Comparison of ENCODE assay signal across 1 cellular context in the genomic region with DNA sequence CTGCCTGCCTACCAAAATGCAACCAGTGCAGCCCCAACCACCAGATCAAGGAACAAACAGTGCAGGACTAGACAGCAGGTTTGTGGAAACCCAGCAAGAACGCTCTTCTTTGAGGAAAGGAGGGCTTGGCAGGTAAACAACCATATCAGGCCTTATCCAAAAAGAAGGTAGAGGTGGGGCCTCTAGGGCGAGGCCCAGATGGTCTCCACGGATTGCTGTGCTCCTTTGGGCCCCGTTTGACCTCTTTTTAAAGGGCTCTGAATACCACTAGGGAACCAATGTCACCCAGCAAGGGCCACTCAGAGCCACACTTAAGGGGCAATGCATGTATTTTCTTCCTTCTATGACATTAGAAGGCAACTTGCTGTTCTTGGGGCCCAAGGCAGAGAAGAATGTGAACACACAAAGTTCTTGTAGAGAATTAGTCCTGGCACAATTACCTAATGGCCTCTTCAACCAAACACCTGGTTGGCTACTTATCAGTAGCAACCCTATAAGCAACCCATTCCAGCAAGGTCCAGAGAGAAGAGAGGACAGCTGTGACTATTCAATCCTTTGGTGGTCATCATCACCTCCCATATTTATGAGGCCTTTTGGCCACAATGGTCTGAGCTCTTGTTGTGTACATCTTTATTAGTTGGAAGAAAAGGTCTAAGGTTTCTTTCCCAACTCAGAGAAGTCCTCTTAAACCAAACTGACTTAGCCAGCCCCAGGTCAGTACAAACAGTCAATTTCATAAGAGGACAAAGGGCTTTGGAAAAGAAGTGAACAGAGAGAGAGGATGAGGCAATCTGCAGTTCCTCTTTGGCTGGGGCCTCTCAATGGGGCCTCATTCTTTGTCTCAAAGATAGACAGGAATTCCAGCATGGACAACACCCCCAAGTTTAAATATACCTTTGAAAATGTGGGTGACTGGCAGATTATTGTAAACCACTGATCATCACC.
A peak's percentile ranks its signal among the peaks of the same experiment; 100 is the strongest.
TF ChIP-seq lines count a peak whose summit lies in the region.

No MANE protein-coding gene starts in this region.

TF ChIP-seq in HepG2, 621 proteins besides CTCF, POLR2A, EP300 and RAD21 (continued from another document and continues in another):
- TF ChIP-seq, protein P1, sequence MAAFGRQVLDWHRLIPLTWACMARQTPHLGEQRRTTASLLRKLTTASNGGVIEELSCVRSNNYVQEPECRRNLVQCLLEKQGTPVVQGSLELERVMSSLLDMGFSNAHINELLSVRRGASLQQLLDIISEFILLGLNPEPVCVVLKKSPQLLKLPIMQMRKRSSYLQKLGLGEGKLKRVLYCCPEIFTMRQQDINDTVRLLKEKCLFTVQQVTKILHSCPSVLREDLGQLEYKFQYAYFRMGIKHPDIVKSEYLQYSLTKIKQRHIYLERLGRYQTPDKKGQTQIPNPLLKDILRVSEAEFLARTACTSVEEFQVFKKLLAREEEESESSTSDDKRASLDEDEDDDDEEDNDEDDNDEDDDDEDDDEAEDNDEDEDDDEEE (CRISPR knock-in tag; IDR thresholded peaks at IDR 0.05) = no peak
- TF ChIP-seq SOX6 (IDR thresholded peaks at IDR 0.05) (no peak), SOX6 (CRISPR knock-in tag; IDR thresholded peaks at IDR 0.05) (peak; percentile 99), FOXO1 (CRISPR knock-in tag; IDR thresholded peaks at IDR 0.05) (peak; percentile 51; the same call in 1 of the 2 replicates), ZNF644 (CRISPR knock-in tag; IDR thresholded peaks at IDR 0.05; ENCODE audit: low read depth) (peak; percentile 90), SIX4 (CRISPR knock-in tag; IDR thresholded peaks at IDR 0.05) (peak; percentile 8; the same call in 1 of the 2 replicates), FOXA1 (IDR thresholded peaks at IDR 0.05) (no peak), FOXA1 (CRISPR knock-in tag; IDR thresholded peaks at IDR 0.05) (peak; percentile 52), MLLT10 (CRISPR knock-in tag; IDR thresholded peaks at IDR 0.05) (no peak), KAT8 (CRISPR knock-in tag; IDR thresholded peaks at IDR 0.05) (0 out of 2 replicates have a peak, but pooled peaks have one; percentile 28), ZNF605 (CRISPR knock-in tag; IDR thresholded peaks at IDR 0.05) (peak; percentile 12; the same call in 1 of the 2 replicates), TBX2 (CRISPR knock-in tag; IDR thresholded peaks at IDR 0.05; ENCODE audit: borderline replicate concordance) (peak; percentile 49; the same call in 1 of the 2 replicates), ASH2L (IDR thresholded peaks at IDR 0.05; ENCODE audit: insufficient read length, low read depth, low read length) (peak; percentile 62), ZNF12 (CRISPR knock-in tag; IDR thresholded peaks at IDR 0.05) (peak; percentile 35; the same call in 1 of the 2 replicates), ONECUT2 (CRISPR knock-in tag; IDR thresholded peaks at IDR 0.05) (peak; percentile 39; the same call in 1 of the 2 replicates), NFIB (CRISPR knock-in tag; IDR thresholded peaks at IDR 0.05; ENCODE audit: borderline replicate concordance) (no peak)
- TF ChIP-seq, protein P2, sequence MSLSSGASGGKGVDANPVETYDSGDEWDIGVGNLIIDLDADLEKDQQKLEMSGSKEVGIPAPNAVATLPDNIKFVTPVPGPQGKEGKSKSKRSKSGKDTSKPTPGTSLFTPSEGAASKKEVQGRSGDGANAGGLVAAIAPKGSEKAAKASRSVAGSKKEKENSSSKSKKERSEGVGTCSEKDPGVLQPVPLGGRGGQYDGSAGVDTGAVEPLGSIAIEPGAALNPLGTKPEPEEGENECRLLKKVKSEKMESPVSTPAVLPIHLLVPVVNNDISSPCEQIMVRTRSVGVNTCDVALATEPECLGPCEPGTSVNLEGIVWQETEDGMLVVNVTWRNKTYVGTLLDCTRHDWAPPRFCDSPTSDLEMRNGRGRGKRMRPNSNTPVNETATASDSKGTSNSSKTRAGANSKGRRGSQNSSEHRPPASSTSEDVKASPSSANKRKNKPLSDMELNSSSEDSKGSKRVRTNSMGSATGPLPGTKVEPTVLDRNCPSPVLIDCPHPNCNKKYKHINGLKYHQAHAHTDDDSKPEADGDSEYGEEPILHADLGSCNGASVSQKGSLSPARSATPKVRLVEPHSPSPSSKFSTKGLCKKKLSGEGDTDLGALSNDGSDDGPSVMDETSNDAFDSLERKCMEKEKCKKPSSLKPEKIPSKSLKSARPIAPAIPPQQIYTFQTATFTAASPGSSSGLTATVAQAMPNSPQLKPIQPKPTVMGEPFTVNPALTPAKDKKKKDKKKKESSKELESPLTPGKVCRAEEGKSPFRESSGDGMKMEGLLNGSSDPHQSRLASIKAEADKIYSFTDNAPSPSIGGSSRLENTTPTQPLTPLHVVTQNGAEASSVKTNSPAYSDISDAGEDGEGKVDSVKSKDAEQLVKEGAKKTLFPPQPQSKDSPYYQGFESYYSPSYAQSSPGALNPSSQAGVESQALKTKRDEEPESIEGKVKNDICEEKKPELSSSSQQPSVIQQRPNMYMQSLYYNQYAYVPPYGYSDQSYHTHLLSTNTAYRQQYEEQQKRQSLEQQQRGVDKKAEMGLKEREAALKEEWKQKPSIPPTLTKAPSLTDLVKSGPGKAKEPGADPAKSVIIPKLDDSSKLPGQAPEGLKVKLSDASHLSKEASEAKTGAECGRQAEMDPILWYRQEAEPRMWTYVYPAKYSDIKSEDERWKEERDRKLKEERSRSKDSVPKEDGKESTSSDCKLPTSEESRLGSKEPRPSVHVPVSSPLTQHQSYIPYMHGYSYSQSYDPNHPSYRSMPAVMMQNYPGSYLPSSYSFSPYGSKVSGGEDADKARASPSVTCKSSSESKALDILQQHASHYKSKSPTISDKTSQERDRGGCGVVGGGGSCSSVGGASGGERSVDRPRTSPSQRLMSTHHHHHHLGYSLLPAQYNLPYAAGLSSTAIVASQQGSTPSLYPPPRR (CRISPR knock-in tag; IDR thresholded peaks at IDR 0.05; ENCODE audit: borderline replicate concordance) = peak; percentile 59; the same call in 1 of the 2 replicates
- TF ChIP-seq, protein P3, sequence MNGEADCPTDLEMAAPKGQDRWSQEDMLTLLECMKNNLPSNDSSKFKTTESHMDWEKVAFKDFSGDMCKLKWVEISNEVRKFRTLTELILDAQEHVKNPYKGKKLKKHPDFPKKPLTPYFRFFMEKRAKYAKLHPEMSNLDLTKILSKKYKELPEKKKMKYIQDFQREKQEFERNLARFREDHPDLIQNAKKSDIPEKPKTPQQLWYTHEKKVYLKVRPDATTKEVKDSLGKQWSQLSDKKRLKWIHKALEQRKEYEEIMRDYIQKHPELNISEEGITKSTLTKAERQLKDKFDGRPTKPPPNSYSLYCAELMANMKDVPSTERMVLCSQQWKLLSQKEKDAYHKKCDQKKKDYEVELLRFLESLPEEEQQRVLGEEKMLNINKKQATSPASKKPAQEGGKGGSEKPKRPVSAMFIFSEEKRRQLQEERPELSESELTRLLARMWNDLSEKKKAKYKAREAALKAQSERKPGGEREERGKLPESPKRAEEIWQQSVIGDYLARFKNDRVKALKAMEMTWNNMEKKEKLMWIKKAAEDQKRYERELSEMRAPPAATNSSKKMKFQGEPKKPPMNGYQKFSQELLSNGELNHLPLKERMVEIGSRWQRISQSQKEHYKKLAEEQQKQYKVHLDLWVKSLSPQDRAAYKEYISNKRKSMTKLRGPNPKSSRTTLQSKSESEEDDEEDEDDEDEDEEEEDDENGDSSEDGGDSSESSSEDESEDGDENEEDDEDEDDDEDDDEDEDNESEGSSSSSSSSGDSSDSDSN (CRISPR knock-in tag; IDR thresholded peaks at IDR 0.05) = 0 out of 2 replicates have a peak, but pooled peaks have one; percentile 19
- TF ChIP-seq, protein P4, sequence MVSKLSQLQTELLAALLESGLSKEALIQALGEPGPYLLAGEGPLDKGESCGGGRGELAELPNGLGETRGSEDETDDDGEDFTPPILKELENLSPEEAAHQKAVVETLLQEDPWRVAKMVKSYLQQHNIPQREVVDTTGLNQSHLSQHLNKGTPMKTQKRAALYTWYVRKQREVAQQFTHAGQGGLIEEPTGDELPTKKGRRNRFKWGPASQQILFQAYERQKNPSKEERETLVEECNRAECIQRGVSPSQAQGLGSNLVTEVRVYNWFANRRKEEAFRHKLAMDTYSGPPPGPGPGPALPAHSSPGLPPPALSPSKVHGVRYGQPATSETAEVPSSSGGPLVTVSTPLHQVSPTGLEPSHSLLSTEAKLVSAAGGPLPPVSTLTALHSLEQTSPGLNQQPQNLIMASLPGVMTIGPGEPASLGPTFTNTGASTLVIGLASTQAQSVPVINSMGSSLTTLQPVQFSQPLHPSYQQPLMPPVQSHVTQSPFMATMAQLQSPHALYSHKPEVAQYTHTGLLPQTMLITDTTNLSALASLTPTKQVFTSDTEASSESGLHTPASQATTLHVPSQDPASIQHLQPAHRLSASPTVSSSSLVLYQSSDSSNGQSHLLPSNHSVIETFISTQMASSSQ (IDR thresholded peaks at IDR 0.05; ENCODE audit: low read depth) = peak; percentile 65
- TF ChIP-seq, protein P4 (CRISPR knock-in tag; IDR thresholded peaks at IDR 0.05; ENCODE audit: borderline replicate concordance) = peak; percentile 48; the same call in 1 of the 2 replicates
- TF ChIP-seq, protein P5, sequence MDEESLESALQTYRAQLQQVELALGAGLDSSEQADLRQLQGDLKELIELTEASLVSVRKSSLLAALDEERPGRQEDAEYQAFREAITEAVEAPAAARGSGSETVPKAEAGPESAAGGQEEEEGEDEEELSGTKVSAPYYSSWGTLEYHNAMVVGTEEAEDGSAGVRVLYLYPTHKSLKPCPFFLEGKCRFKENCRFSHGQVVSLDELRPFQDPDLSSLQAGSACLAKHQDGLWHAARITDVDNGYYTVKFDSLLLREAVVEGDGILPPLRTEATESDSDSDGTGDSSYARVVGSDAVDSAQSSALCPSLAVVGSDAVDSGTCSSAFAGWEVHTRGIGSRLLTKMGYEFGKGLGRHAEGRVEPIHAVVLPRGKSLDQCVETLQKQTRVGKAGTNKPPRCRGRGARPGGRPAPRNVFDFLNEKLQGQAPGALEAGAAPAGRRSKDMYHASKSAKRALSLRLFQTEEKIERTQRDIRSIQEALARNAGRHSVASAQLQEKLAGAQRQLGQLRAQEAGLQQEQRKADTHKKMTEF (CRISPR knock-in tag; IDR thresholded peaks at IDR 0.05) = peak; percentile 68; the same call in 1 of the 2 replicates
- TF ChIP-seq, protein P6, sequence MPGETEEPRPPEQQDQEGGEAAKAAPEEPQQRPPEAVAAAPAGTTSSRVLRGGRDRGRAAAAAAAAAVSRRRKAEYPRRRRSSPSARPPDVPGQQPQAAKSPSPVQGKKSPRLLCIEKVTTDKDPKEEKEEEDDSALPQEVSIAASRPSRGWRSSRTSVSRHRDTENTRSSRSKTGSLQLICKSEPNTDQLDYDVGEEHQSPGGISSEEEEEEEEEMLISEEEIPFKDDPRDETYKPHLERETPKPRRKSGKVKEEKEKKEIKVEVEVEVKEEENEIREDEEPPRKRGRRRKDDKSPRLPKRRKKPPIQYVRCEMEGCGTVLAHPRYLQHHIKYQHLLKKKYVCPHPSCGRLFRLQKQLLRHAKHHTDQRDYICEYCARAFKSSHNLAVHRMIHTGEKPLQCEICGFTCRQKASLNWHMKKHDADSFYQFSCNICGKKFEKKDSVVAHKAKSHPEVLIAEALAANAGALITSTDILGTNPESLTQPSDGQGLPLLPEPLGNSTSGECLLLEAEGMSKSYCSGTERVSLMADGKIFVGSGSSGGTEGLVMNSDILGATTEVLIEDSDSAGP (CRISPR knock-in tag; IDR thresholded peaks at IDR 0.05; ENCODE audit: borderline replicate concordance) = no peak
- TF ChIP-seq, protein P7, sequence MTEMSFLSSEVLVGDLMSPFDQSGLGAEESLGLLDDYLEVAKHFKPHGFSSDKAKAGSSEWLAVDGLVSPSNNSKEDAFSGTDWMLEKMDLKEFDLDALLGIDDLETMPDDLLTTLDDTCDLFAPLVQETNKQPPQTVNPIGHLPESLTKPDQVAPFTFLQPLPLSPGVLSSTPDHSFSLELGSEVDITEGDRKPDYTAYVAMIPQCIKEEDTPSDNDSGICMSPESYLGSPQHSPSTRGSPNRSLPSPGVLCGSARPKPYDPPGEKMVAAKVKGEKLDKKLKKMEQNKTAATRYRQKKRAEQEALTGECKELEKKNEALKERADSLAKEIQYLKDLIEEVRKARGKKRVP (CRISPR knock-in tag; IDR thresholded peaks at IDR 0.05) = peak in 1 of 2 experiments; percentile 93; a peak in 3 of 4 replicates
